ENCODE assay signal across 1 cellular context in genomic region chr1:196438324-196438723, GRCh38.
TF ChIP-seq lines count a peak whose summit lies in the region.

No MANE protein-coding gene starts in this region.

TF ChIP-seq in HepG2, 621 proteins besides CTCF, POLR2A, EP300 and RAD21 (continued from another document and continues in another):
- TF ChIP-seq, protein P1, sequence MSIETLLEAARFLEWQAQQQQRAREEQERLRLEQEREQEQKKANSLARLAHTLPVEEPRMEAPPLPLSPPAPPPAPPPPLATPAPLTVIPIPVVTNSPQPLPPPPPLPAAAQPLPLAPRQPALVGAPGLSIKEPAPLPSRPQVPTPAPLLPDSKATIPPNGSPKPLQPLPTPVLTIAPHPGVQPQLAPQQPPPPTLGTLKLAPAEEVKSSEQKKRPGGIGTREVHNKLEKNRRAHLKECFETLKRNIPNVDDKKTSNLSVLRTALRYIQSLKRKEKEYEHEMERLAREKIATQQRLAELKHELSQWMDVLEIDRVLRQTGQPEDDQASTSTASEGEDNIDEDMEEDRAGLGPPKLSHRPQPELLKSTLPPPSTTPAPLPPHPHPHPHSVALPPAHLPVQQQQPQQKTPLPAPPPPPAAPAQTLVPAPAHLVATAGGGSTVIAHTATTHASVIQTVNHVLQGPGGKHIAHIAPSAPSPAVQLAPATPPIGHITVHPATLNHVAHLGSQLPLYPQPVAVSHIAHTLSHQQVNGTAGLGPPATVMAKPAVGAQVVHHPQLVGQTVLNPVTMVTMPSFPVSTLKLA (IDR thresholded peaks at IDR 0.05): no peak
- TF ChIP-seq JUND (CRISPR knock-in tag; IDR thresholded peaks at IDR 0.05) (no peak), SP4 (CRISPR knock-in tag; IDR thresholded peaks at IDR 0.05) (no peak), ZNF781 (CRISPR knock-in tag; IDR thresholded peaks at IDR 0.05; ENCODE audit: borderline replicate concordance, not compliant biosample characterization) (no peak), NR2C2 (CRISPR knock-in tag; IDR thresholded peaks at IDR 0.05; ENCODE audit: borderline replicate concordance) (peak; percentile 48; the same call in 1 of the 2 replicates), SMAD3 (CRISPR knock-in tag; IDR thresholded peaks at IDR 0.05) (peak; percentile 81), KLF16 (CRISPR knock-in tag; IDR thresholded peaks at IDR 0.05) (peak in 1 of 2 experiments; percentile 62; a peak in 1 of 4 replicates), ZNF740 (CRISPR knock-in tag; IDR thresholded peaks at IDR 0.05) (no peak), PPARG (CRISPR knock-in tag; conservative IDR thresholded peaks at IDR 0.05) (peak; percentile 83; the same call in 1 of the 2 replicates), RBM39 (IDR thresholded peaks at IDR 0.05; ENCODE audit: low read depth, low read length, poor library complexity, severe bottlenecking) (no peak), ELF3 (CRISPR knock-in tag; IDR thresholded peaks at IDR 0.05) (peak; percentile 69; the same call in 1 of the 2 replicates), POLR2G (IDR thresholded peaks at IDR 0.05; ENCODE audit: low read depth, low read length) (no peak), ZNF224 (CRISPR knock-in tag; IDR thresholded peaks at IDR 0.05) (no peak), ZNF747 (CRISPR knock-in tag; IDR thresholded peaks at IDR 0.05; ENCODE audit: borderline replicate concordance) (no peak), MIXL1 (CRISPR knock-in tag; IDR thresholded peaks at IDR 0.05) (peak; percentile 97), IKZF1 (IDR thresholded peaks at IDR 0.05) (no peak), CCDC6 (CRISPR knock-in tag; IDR thresholded peaks at IDR 0.05) (no peak), CBX5 (CRISPR knock-in tag; IDR thresholded peaks at IDR 0.05; ENCODE audit: borderline replicate concordance) (no peak), DRAP1 (CRISPR knock-in tag; IDR thresholded peaks at IDR 0.05) (no peak), KDM5A (IDR thresholded peaks at IDR 0.05; ENCODE audit: borderline replicate concordance, low read length) (no peak), TARDBP (CRISPR knock-in tag; IDR thresholded peaks at IDR 0.05) (peak; percentile 48; the same call in 1 of the 2 replicates), LCORL (IDR thresholded peaks at IDR 0.05) (peak; percentile 46; the same call in 1 of the 2 replicates), LCORL (CRISPR knock-in tag; IDR thresholded peaks at IDR 0.05) (0 out of 2 replicates have a peak, but pooled peaks have one; percentile 33), MAF1 (CRISPR knock-in tag; IDR thresholded peaks at IDR 0.05; ENCODE audit: borderline replicate concordance) (no peak), MED13 (CRISPR knock-in tag; IDR thresholded peaks at IDR 0.05) (no peak), ZNF510 (CRISPR knock-in tag; IDR thresholded peaks at IDR 0.05; ENCODE audit: low read depth) (no peak), AGO1 (IDR thresholded peaks at IDR 0.05; ENCODE audit: low read depth, low read length, poor library complexity, severe bottlenecking) (no peak), HNF4A (CRISPR knock-in tag; IDR thresholded peaks at IDR 0.05) (peak; percentile 86), THAP9 (CRISPR knock-in tag; IDR thresholded peaks at IDR 0.05; ENCODE audit: borderline replicate concordance) (no peak), NBN (conservative IDR thresholded peaks at IDR 0.05) (no peak), ZNF605 (CRISPR knock-in tag; IDR thresholded peaks at IDR 0.05) (no peak), AKAP8 (CRISPR knock-in tag; IDR thresholded peaks at IDR 0.05) (no peak), DBP (CRISPR knock-in tag; IDR thresholded peaks at IDR 0.05; ENCODE audit: not compliant biosample characterization) (no peak), ELF4 (CRISPR knock-in tag; IDR thresholded peaks at IDR 0.05; ENCODE audit: borderline replicate concordance) (no peak), ZNF616 (CRISPR knock-in tag; IDR thresholded peaks at IDR 0.05; ENCODE audit: low read depth) (no peak), CREB1 (IDR thresholded peaks at IDR 0.05) (0 out of 2 replicates have a peak, but pooled peaks have one; percentile 8), CREB1 (CRISPR knock-in tag; IDR thresholded peaks at IDR 0.05) (peak; percentile 92), IRF2 (CRISPR knock-in tag; IDR thresholded peaks at IDR 0.05) (peak; percentile 67; the same call in 1 of the 2 replicates), HMG20A (CRISPR knock-in tag; IDR thresholded peaks at IDR 0.05; ENCODE audit: borderline replicate concordance) (peak; percentile 94)
- TF ChIP-seq, protein P2, sequence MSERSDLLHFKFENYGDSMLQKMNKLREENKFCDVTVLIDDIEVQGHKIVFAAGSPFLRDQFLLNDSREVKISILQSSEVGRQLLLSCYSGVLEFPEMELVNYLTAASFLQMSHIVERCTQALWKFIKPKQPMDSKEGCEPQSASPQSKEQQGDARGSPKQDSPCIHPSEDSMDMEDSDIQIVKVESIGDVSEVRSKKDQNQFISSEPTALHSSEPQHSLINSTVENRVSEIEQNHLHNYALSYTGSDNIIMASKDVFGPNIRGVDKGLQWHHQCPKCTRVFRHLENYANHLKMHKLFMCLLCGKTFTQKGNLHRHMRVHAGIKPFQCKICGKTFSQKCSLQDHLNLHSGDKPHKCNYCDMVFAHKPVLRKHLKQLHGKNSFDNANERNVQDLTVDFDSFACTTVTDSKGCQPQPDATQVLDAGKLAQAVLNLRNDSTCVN (CRISPR knock-in tag; IDR thresholded peaks at IDR 0.05; ENCODE audit: borderline replicate concordance): no peak
- TF ChIP-seq, protein P3, sequence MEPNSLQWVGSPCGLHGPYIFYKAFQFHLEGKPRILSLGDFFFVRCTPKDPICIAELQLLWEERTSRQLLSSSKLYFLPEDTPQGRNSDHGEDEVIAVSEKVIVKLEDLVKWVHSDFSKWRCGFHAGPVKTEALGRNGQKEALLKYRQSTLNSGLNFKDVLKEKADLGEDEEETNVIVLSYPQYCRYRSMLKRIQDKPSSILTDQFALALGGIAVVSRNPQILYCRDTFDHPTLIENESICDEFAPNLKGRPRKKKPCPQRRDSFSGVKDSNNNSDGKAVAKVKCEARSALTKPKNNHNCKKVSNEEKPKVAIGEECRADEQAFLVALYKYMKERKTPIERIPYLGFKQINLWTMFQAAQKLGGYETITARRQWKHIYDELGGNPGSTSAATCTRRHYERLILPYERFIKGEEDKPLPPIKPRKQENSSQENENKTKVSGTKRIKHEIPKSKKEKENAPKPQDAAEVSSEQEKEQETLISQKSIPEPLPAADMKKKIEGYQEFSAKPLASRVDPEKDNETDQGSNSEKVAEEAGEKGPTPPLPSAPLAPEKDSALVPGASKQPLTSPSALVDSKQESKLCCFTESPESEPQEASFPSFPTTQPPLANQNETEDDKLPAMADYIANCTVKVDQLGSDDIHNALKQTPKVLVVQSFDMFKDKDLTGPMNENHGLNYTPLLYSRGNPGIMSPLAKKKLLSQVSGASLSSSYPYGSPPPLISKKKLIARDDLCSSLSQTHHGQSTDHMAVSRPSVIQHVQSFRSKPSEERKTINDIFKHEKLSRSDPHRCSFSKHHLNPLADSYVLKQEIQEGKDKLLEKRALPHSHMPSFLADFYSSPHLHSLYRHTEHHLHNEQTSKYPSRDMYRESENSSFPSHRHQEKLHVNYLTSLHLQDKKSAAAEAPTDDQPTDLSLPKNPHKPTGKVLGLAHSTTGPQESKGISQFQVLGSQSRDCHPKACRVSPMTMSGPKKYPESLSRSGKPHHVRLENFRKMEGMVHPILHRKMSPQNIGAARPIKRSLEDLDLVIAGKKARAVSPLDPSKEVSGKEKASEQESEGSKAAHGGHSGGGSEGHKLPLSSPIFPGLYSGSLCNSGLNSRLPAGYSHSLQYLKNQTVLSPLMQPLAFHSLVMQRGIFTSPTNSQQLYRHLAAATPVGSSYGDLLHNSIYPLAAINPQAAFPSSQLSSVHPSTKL (CRISPR knock-in tag; IDR thresholded peaks at IDR 0.05): peak; percentile 96
- TF ChIP-seq, protein P4, sequence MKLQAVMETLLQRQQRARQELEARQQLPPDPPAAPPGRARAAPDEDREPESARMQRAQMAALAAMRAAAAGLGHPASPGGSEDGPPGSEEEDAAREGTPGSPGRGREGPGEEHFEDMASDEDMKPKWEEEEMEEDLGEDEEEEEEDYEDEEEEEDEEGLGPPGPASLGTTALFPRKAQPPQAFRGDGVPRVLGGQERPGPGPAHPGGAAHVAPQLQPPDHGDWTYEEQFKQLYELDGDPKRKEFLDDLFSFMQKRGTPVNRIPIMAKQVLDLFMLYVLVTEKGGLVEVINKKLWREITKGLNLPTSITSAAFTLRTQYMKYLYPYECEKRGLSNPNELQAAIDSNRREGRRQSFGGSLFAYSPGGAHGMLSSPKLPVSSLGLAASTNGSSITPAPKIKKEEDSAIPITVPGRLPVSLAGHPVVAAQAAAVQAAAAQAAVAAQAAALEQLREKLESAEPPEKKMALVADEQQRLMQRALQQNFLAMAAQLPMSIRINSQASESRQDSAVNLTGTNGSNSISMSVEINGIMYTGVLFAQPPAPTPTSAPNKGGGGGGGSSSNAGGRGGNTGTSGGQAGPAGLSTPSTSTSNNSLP (IDR thresholded peaks at IDR 0.05; ENCODE audit: low read depth, low read length): peak; percentile 72
- TF ChIP-seq, protein P5, sequence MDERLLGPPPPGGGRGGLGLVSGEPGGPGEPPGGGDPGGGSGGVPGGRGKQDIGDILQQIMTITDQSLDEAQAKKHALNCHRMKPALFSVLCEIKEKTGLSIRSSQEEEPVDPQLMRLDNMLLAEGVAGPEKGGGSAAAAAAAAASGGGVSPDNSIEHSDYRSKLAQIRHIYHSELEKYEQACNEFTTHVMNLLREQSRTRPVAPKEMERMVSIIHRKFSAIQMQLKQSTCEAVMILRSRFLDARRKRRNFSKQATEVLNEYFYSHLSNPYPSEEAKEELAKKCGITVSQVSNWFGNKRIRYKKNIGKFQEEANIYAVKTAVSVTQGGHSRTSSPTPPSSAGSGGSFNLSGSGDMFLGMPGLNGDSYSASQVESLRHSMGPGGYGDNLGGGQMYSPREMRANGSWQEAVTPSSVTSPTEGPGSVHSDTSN (CRISPR knock-in tag; IDR thresholded peaks at IDR 0.05): peak; percentile 24; the same call in 1 of the 2 replicates
- TF ChIP-seq, protein P6, sequence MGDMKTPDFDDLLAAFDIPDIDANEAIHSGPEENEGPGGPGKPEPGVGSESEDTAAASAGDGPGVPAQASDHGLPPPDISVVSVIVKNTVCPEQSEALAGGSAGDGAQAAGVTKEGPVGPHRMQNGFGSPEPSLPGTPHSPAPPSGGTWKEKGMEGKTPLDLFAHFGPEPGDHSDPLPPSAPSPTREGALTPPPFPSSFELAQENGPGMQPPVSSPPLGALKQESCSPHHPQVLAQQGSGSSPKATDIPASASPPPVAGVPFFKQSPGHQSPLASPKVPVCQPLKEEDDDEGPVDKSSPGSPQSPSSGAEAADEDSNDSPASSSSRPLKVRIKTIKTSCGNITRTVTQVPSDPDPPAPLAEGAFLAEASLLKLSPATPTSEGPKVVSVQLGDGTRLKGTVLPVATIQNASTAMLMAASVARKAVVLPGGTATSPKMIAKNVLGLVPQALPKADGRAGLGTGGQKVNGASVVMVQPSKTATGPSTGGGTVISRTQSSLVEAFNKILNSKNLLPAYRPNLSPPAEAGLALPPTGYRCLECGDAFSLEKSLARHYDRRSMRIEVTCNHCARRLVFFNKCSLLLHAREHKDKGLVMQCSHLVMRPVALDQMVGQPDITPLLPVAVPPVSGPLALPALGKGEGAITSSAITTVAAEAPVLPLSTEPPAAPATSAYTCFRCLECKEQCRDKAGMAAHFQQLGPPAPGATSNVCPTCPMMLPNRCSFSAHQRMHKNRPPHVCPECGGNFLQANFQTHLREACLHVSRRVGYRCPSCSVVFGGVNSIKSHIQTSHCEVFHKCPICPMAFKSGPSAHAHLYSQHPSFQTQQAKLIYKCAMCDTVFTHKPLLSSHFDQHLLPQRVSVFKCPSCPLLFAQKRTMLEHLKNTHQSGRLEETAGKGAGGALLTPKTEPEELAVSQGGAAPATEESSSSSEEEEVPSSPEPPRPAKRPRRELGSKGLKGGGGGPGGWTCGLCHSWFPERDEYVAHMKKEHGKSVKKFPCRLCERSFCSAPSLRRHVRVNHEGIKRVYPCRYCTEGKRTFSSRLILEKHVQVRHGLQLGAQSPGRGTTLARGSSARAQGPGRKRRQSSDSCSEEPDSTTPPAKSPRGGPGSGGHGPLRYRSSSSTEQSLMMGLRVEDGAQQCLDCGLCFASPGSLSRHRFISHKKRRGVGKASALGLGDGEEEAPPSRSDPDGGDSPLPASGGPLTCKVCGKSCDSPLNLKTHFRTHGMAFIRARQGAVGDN (CRISPR knock-in tag; IDR thresholded peaks at IDR 0.05): no peak
